Comparison of ENCODE assay signal across 14 cellular contexts in genomic region chr2:44652701-44653100, GRCh38.
DNase-seq lines count a peak whose midpoint lies in the region; ATAC-seq, FAIRE-seq and TF ChIP-seq lines count a peak whose summit lies in the region.
"Had no signal": no experiment of that assay in that cellular context is flagged by ENCODE, and none has a peak within 500 bp of the region (broad histone marks: within the 10 kb centered on the region; RNA-seq: fewer than 3 reads in every experiment).

No MANE protein-coding gene starts in this region.

- TF ChIP-seq POLR2A in H1 (IDR thresholded peaks at IDR 0.05; ENCODE audit: control extremely low read depth in 1 of 2, low read depth in 2 of 2, low read length in 2 of 2), result no peak
- TF ChIP-seq POLR2A in thyroid gland (IDR thresholded peaks at IDR 0.05), result no peak

- H3K36me3 ChIP-seq in H1 (ENCODE audit: control insufficient read depth in 2 of 4, insufficient read depth in 4 of 4, low read length in 3 of 4) (no peaks in the 10 kb centered on the region), thyroid gland (no peaks in the 10 kb centered on the region)
- H3K36me3 ChIP-seq: BE2C had no signal

- H3K23ac ChIP-seq in H1 (ENCODE audit: insufficient read length), result no peak overlapping the region

- no peaks in the 10 kb centered on the region for H3K23me2 ChIP-seq in H1 (ENCODE audit: low read depth, low read length)

- H4K5ac ChIP-seq in H1 (ENCODE audit: insufficient read length, low read depth, low read length), result no peak overlapping the region

- peak overlapping the region; percentile 35; the same call in 1 of the 2 replicates for H2BK20ac ChIP-seq in H1 (ENCODE audit: low read length)

- H3K9me3 ChIP-seq in H1 (ENCODE audit: insufficient read depth in 2 of 2, low read depth in 1 of 2, low read length in 1 of 2) (no peaks in the 10 kb centered on the region), thyroid gland (no peaks in the 10 kb centered on the region)
- H3K9me3 ChIP-seq: BE2C had no signal

- TF ChIP-seq RAD21 in H1 (IDR thresholded peaks at IDR 0.05 in 1 of 2, conservative IDR thresholded peaks at IDR 0.05 in 1 of 2; ENCODE audit: low read depth in 2 of 2, low read length in 2 of 2), result no peak

- H2BK15ac ChIP-seq in H1 (ENCODE audit: low read length), result no peak overlapping the region

- no peak for TF ChIP-seq EP300 in H1 (IDR thresholded peaks at IDR 0.05; ENCODE audit: borderline replicate concordance in 1 of 2, low read depth in 2 of 2, low read length in 2 of 2)

- H2BK120ac ChIP-seq in H1 (replicated peaks; ENCODE audit: low read depth, low read length), result no peak overlapping the region

- H3K27ac ChIP-seq in H1 (ENCODE audit: low read depth, low read length), result no peak overlapping the region
- no peak overlapping the region for H3K27ac ChIP-seq in thyroid gland

- peak overlapping the region; percentile 22; the same call in 1 of the 2 replicates for H2BK5ac ChIP-seq in H1 (ENCODE audit: low read depth, low read length)

- intact Hi-C loops in thyroid gland (cut with DNase I), result no loop called here

- H3K14ac ChIP-seq in H1 (ENCODE audit: insufficient read length), result no peak overlapping the region

- POLR2A ChIA-PET in H1 (lab: Charles Lee; ENCODE audit: partially characterized antibody), result no interaction called here

- H3K18ac ChIP-seq in H1 (ENCODE audit: extremely low read depth, low read length), result no peak overlapping the region; the same call in 1 of the 2 replicates

- no peaks in the 10 kb centered on the region for H4K20me1 ChIP-seq in H1 (replicated peaks in 1 of 2; ENCODE audit: control insufficient read depth in 1 of 2, insufficient read depth in 2 of 2, low read length in 2 of 2)

- TF ChIP-seq CTCF in H1 (IDR thresholded peaks at IDR 0.05; ENCODE audit: control extremely low read depth in 1 of 3, insufficient read depth in 1 of 3, low read depth in 1 of 3, low read length in 3 of 3) (no peak), thyroid gland (IDR thresholded peaks at IDR 0.05) (no peak)

- H3K9ac ChIP-seq in H1 (replicated peaks in 1 of 4; ENCODE audit: extremely low read depth in 1 of 4, low read depth in 3 of 4, low read length in 3 of 4), result no peak overlapping the region

- CTCF ChIA-PET in H1 (lab: Charles Lee; ENCODE audit: partially characterized antibody), result interaction anchor here (0.8 to 1.8 kb wide), 3 partner anchors 13 to 173 kb away, joined by 3 to 7 read pairs (median 4); no protein-coding TSS in a partner anchor

- no peak overlapping the region for H3K4ac ChIP-seq in H1 (replicated peaks; ENCODE audit: insufficient read length, low read depth, low read length)

- no peak for ATAC-seq in GM21528 (IDR thresholded peaks at IDR 0.05; ENCODE audit: low FRiP score, unreplicated experiment)
- ATAC-seq in GM21367 (IDR thresholded peaks at IDR 0.05; ENCODE audit: unreplicated experiment), result no peak

- DNase-seq in D341Med (ENCODE audit: low spot score) (peak; percentile 59), NCI-H1694 (lab: John Stamatoyannopoulos, UW) (peak; percentile 75), NCI-H82 (lab: John Stamatoyannopoulos, UW) (peak; percentile 99), H1 (ENCODE audit: low read depth in 1 of 2, low spot score in 2 of 2) (no peak), NCI-H1417 treated with DMSO at 0.1 percent for 48 hours (lab: John Stamatoyannopoulos, UW) (no peak), thyroid gland (no peak)
- DNase-seq: 8988T; BE2C; CD4-positive, alpha-beta memory T cell; DMS153; NCI-H2081; NCI-H526 treated with DMSO at 0.1 percent for 48 hours had no signal

- H3K27me3 ChIP-seq in H1 (replicated peaks in 1 of 4; ENCODE audit: control insufficient read depth in 3 of 4, extremely low read depth in 1 of 4, insufficient read depth in 3 of 4, low read length in 3 of 4) (no peaks in the 10 kb centered on the region), thyroid gland (no peaks in the 10 kb centered on the region)
- H3K27me3 ChIP-seq: BE2C had no signal

- H3K4me3 ChIP-seq in H1 (ENCODE audit: extremely low read depth in 1 of 4, insufficient read depth in 2 of 4, low read depth in 3 of 4, low read length in 4 of 4), result no peak overlapping the region
- H3K4me3 ChIP-seq in thyroid gland (replicated peaks in 1 of 3), result no peak overlapping the region

- H4K91ac ChIP-seq in H1 (replicated peaks; ENCODE audit: insufficient read length, low read length), result no peak overlapping the region

- peak; percentile 63 for FAIRE-seq in H1 (lab: Jason Lieb, UNC)

- no peaks in the 10 kb centered on the region for H3K79me1 ChIP-seq in H1 (ENCODE audit: low read depth, low read length)

- H4K8ac ChIP-seq in H1 (ENCODE audit: extremely low read depth, insufficient read depth, low read length), result no peak overlapping the region

- no peak overlapping the region for H2AFZ ChIP-seq in H1 (ENCODE audit: low read length)

- WGBS in H1 (ENCODE audit: extremely low coverage in 1 of 2, insufficient coverage in 1 of 2, insufficient read length in 1 of 2, insufficient replicate concordance in 2 of 2, low coverage in 1 of 2, low lambda C conversion rate in 2 of 2, missing lambda C conversion rate in 1 of 2), 2 experiments, result 85% methylated on average over 4 of the region's 4 CpGs; no CpG with 5 or more reads in 1 of the 2 experiments
- 94 to 95% methylated on average over 4 of the region's 4 CpGs for WGBS in thyroid gland, 2 donors

- peak overlapping the region in 1 of 2 experiments; percentile 4; a peak in 2 of 4 replicates for H3K4me2 ChIP-seq in H1 (ENCODE audit: insufficient read depth in 1 of 2, low read depth in 2 of 2, low read length in 2 of 2)

- H2BK12ac ChIP-seq in H1 (ENCODE audit: low read depth, low read length), result peak overlapping the region; percentile 86

- H2AK5ac ChIP-seq in H1 (ENCODE audit: low read depth, low read length), result peak overlapping the region; percentile 17; the same call in 1 of the 2 replicates

- H3K56ac ChIP-seq in H1 (replicated peaks; ENCODE audit: insufficient read length, low read depth, low read length), result no peak overlapping the region

- H3K4me1 ChIP-seq in H1 (replicated peaks in 1 of 4; ENCODE audit: control insufficient read depth in 3 of 4, insufficient read depth in 4 of 4, low read length in 3 of 4) (peaks cover 0 to 11% (median 6%) of the 10 kb centered on the region in 4 experiments; a peak in 3 of 7 replicates), thyroid gland (peaks cover 0 to 3% of the 10 kb centered on the region in 2 donors)

- H3K79me2 ChIP-seq in H1 (ENCODE audit: control insufficient read depth in 1 of 2, insufficient read depth in 2 of 2, low read length in 2 of 2), result no peaks in the 10 kb centered on the region

TF ChIP-seq in H1, 55 proteins besides CTCF, POLR2A, EP300 and RAD21 (continues in another document):
- TF ChIP-seq HDAC2 (IDR thresholded peaks at IDR 0.05; ENCODE audit: borderline replicate concordance in 1 of 2, low read depth in 2 of 2, low read length in 2 of 2) (no peak), TCF12 (IDR thresholded peaks at IDR 0.05; ENCODE audit: low read depth, low read length) (0 out of 2 replicates have a peak, but pooled peaks have one; percentile 20)

Comparison
In these comparisons a context has a peak if more than half of its experiments do, and no peak if none do; other contexts are left out.
1. DNase-seq: peak in D341Med (single experiment), NCI-H1694 (single experiment) and NCI-H82 (single experiment); none in H1 (0 of 2), NCI-H1417 treated with DMSO at 0.1 percent for 48 hours (single experiment) and thyroid gland (0 of 2).